In genomic region chr16:1929578-1930337, GRCh38 we compare ENCODE assay signal across 8 cellular contexts. TPM values are rescaled to one million over a fixed set of nuclear protein-coding genes. Genes with fewer than 3 reads are reported as not detected.
DNase-seq lines count a peak whose midpoint lies in the region; ATAC-seq and TF ChIP-seq lines count a peak whose summit lies in the region.

No MANE protein-coding gene starts in this region.

- H3K36me3 ChIP-seq in colonic mucosa (no peaks in the 10 kb centered on the region), left lung (no peaks in the 10 kb centered on the region)

- peaks cover 2% of the 10 kb centered on the region for H3K4me1 Mint-ChIP-seq in activated CD4-positive, alpha-beta T cell treated with anti-CD3 and anti-CD28 coated beads for 36 hours

- peaks cover under 1% of the 10 kb centered on the region for H3K27me3 Mint-ChIP-seq in activated CD4-positive, alpha-beta T cell treated with anti-CD3 and anti-CD28 coated beads for 36 hours

- intact Hi-C loops in activated CD4-positive, alpha-beta T cell treated with anti-CD3 and anti-CD28 coated beads for 36 hours (cut with DNase I, micrococcal nuclease), result loop anchor here (1.0 to 2.0 kb wide), 9 partner anchors 14 to 319 kb away; partner anchors contain the start of genes MSRB1 (in 2 of the 2), HAGH (in 1 of the 2), MEIOB (in 1 of the 2) and MRPS34 (in 1 of the 2)
- intact Hi-C loops in colonic mucosa (cut with DNase I), result loop anchor here (2.0 kb wide), 1 partner anchor 65 kb away; no protein-coding TSS in a partner anchor
- intact Hi-C loops in left lung (cut with DNase I), result loop anchor here in 1 of 2 donors (5.0 kb wide), 1 partner anchor 62 kb away; no protein-coding TSS in a partner anchor

- H3K27ac Mint-ChIP-seq in activated CD4-positive, alpha-beta T cell treated with anti-CD3 and anti-CD28 coated beads for 36 hours, result no peak overlapping the region

- H3K4me3 ChIP-seq in colonic mucosa (peak overlapping the region; percentile 49), left lung (peak overlapping the region; percentile 53 to 58)

- no peaks in the 10 kb centered on the region for H3K9me3 Mint-ChIP-seq in activated CD4-positive, alpha-beta T cell treated with anti-CD3 and anti-CD28 coated beads for 36 hours (ENCODE audit: low read depth)

- peak overlapping the region; percentile 47 for H3K4me3 Mint-ChIP-seq in activated CD4-positive, alpha-beta T cell treated with anti-CD3 and anti-CD28 coated beads for 36 hours

- H3K9ac ChIP-seq in colonic mucosa (ENCODE audit: low read depth in 2 of 2, low read length in 2 of 2), result peak overlapping the region; percentile 46

- ATAC-seq in GM18907 (IDR thresholded peaks at IDR 0.05; ENCODE audit: unreplicated experiment), result peak; percentile 80
- ATAC-seq in HG03159 (IDR thresholded peaks at IDR 0.05; ENCODE audit: unreplicated experiment), result peak; percentile 79
- ATAC-seq in activated CD4-positive, alpha-beta T cell treated with anti-CD3 and anti-CD28 coated beads for 36 hours, result peak; percentile 98
- peak; percentile 99 for ATAC-seq in left lung

- DNase-seq in AG09319 (ENCODE audit: extremely low read depth, low read depth) (peak; percentile 57), NCI-H226 (peak; percentile 71), colonic mucosa (peak; percentile 89), left lung (peak; percentile 89 to 99)
- peak; percentile 96 for DNase-seq in activated CD4-positive, alpha-beta T cell treated with anti-CD3 and anti-CD28 coated beads for 36 hours
- DNase-seq in stimulated activated CD4-positive, alpha-beta T cell treated with anti-CD3 and anti-CD28 coated beads, Interleukin-1b, Interleukin-23, amount 100 ng/mL, for 48 hours, result peak; percentile 92

- no peaks in the 10 kb centered on the region for H3K27me3 ChIP-seq in colonic mucosa
- peaks cover 0 to 17% of the 10 kb centered on the region in 2 donors for H3K27me3 ChIP-seq in left lung

- TF ChIP-seq CTCF in AG09319 (IDR thresholded peaks at IDR 0.05; ENCODE audit: low read depth, low read length), result peak; percentile 41
- TF ChIP-seq CTCF in colonic mucosa (IDR thresholded peaks at IDR 0.05), result peak; percentile 100
- TF ChIP-seq CTCF in left lung (IDR thresholded peaks at IDR 0.05), result peak; percentile 98 to 100

- no peaks in the 10 kb centered on the region for H3K36me3 Mint-ChIP-seq in activated CD4-positive, alpha-beta T cell treated with anti-CD3 and anti-CD28 coated beads for 36 hours (ENCODE audit: low read depth)

- no peaks in the 10 kb centered on the region for H3K9me3 ChIP-seq in colonic mucosa
- H3K9me3 ChIP-seq in left lung, result no peaks in the 10 kb centered on the region

- POLR2A ChIA-PET in activated CD4-positive, alpha-beta T cell treated with anti-CD3 and anti-CD28 coated beads for 36 hours (lab: Charles Lee), result no interaction called here

- no peaks in the 10 kb centered on the region for H3K4me1 ChIP-seq in colonic mucosa
- peaks cover 0 to 13% of the 10 kb centered on the region in 2 donors for H3K4me1 ChIP-seq in left lung

- CTCF ChIA-PET in activated CD4-positive, alpha-beta T cell treated with anti-CD3 and anti-CD28 coated beads for 36 hours (lab: Charles Lee), result interaction anchor here (0.6 to 3.3 kb wide), 10 partner anchors 11 to 252 kb away, joined by 3 to 16 read pairs (median 4); partner anchors contain the start of genes JPT2, NUBP2 and SPSB3

- H3K27ac ChIP-seq in colonic mucosa (peak overlapping the region; percentile 19), left lung (peak overlapping the region in 1 of 2 donors; percentile 88)

RNA-seq across cellular contexts. Expression of gene HS3ST6, which starts 11.5 kb away (rescaled TPM):
- not detected for total RNA-seq in activated CD4-positive, alpha-beta T cell treated with anti-CD3 and anti-CD28 coated beads for 36 hours
- under 1 TPM; 0.59 to 0.82 TPM for total RNA-seq in colonic mucosa
- 1 to 10 TPM in 1 of 2 donors, not detected in 1; 1.4 TPM for total RNA-seq in left lung

RNA-seq across cellular contexts. Expression of gene MSRB1, which starts 13.2 kb away (rescaled TPM):
- 10 to 100 TPM; 17.3 to 21.8 TPM for total RNA-seq in activated CD4-positive, alpha-beta T cell treated with anti-CD3 and anti-CD28 coated beads for 36 hours
- 10 to 100 TPM; 33.0 to 61.2 TPM for total RNA-seq in colonic mucosa
- 10 to 100 TPM; 26.1 to 66.7 TPM for total RNA-seq in left lung

RNA-seq across cellular contexts. Expression of gene RPL3L, which starts 24.7 kb away (rescaled TPM):
- not detected for total RNA-seq in activated CD4-positive, alpha-beta T cell treated with anti-CD3 and anti-CD28 coated beads for 36 hours
- total RNA-seq in colonic mucosa (not detected), left lung (under 1 TPM in 1 of 2 donors, not detected in 1; 0.13 TPM)

RNA-seq across cellular contexts. Expression of gene NDUFB10, which starts 29.6 kb away (rescaled TPM):
- 100 to 1,000 TPM; 113 to 118 TPM for total RNA-seq in activated CD4-positive, alpha-beta T cell treated with anti-CD3 and anti-CD28 coated beads for 36 hours
- total RNA-seq in colonic mucosa (100 to 1,000 TPM; 219 to 272 TPM), left lung (100 to 1,000 TPM in 1 of 2 donors, 10 to 100 TPM in 1; 97.8 to 102 TPM)

RNA-seq across cellular contexts. Expression of gene RPS2, which starts 34.9 kb away (rescaled TPM):
- total RNA-seq in activated CD4-positive, alpha-beta T cell treated with anti-CD3 and anti-CD28 coated beads for 36 hours, result 1,000 to 10,000 TPM; 5,351 to 6,287 TPM
- 1,000 to 10,000 TPM; 1,996 to 2,736 TPM for total RNA-seq in colonic mucosa
- total RNA-seq in left lung, result 1,000 to 10,000 TPM; 1,832 to 2,162 TPM

Comparison
In these comparisons a context has a peak if more than half of its experiments do, and no peak if none do; other contexts are left out.
1. CTCF ChIP-seq: peak in every context shown above with its lines; median percentile 100 in colonic mucosa; 99 in left lung; 41 in AG09319.